Comparison of ENCODE assay signal across 1 cellular context in genomic region chr10:31031666-31032514, GRCh38.
A peak's percentile ranks its signal among the peaks of the same experiment; 100 is the strongest.
TF ChIP-seq lines count a peak whose summit lies in the region.

Gene ZNF438, minus strand, starts transcription at chr10:31031865. Its CDS starts 154,831 bp downstream, at chr10:30877034.

TF ChIP-seq in GM12878, 131 proteins besides CTCF, POLR2A, EP300 and RAD21 (continued from another document and continues in another):
- no peak for TF ChIP-seq NR2C2 (IDR thresholded peaks at IDR 0.05; ENCODE audit: borderline replicate concordance, control insufficient read depth, insufficient read length, low read depth)
- no peak for TF ChIP-seq SUZ12 (IDR thresholded peaks at IDR 0.05; ENCODE audit: unreplicated experiment)
- no peak for TF ChIP-seq CHD2 (IDR thresholded peaks at IDR 0.05; ENCODE audit: borderline replicate concordance, low read depth, low read length)
- TF ChIP-seq HCFC1 (IDR thresholded peaks at IDR 0.05; ENCODE audit: low read length), result peak; percentile 39
- no peak for TF ChIP-seq CEBPZ (IDR thresholded peaks at IDR 0.05; ENCODE audit: low read depth, low read length)
- TF ChIP-seq POLR2AphosphoS5 (IDR thresholded peaks at IDR 0.05; ENCODE audit: low read length), result peak; percentile 82
- TF ChIP-seq FOXM1 (IDR thresholded peaks at IDR 0.05; ENCODE audit: low read depth, low read length), result no peak
- TF ChIP-seq BCL11A (IDR thresholded peaks at IDR 0.05; ENCODE audit: low read depth, low read length), result no peak
- TF ChIP-seq ZZZ3 (IDR thresholded peaks at IDR 0.05; ENCODE audit: control insufficient read depth, insufficient read length, low read depth), result no peak
- no peak for TF ChIP-seq RBBP5 (conservative IDR thresholded peaks at IDR 0.05)
- TF ChIP-seq ZNF592 (IDR thresholded peaks at IDR 0.05), result peak; percentile 86
- peak; percentile 42 for TF ChIP-seq SMARCA5 (IDR thresholded peaks at IDR 0.05)
- TF ChIP-seq RB1 (IDR thresholded peaks at IDR 0.05; ENCODE audit: borderline replicate concordance), result peak; percentile 93
- TF ChIP-seq ZSCAN29 (IDR thresholded peaks at IDR 0.05), result no peak; the same call in 1 of the 2 replicates
- TF ChIP-seq USF2 (IDR thresholded peaks at IDR 0.05; ENCODE audit: borderline replicate concordance, low read depth, low read length), result no peak
- no peak for TF ChIP-seq SPI1 (IDR thresholded peaks at IDR 0.05; ENCODE audit: borderline replicate concordance, insufficient read depth, low read depth, low read length)
- no peak for TF ChIP-seq PAX8 (IDR thresholded peaks at IDR 0.05)
- no peak for TF ChIP-seq ZNF384 (IDR thresholded peaks at IDR 0.05; ENCODE audit: borderline replicate concordance, low read depth, low read length)
- TF ChIP-seq ZBTB4 (CRISPR knock-in tag; IDR thresholded peaks at IDR 0.05), result 0 out of 2 replicates have a peak, but pooled peaks have one; percentile 56
- peak; percentile 11; the same call in 1 of the 2 replicates for TF ChIP-seq ELK1 (IDR thresholded peaks at IDR 0.05; ENCODE audit: low read depth, low read length)
- TF ChIP-seq MYC (IDR thresholded peaks at IDR 0.05; ENCODE audit: insufficient read depth, insufficient read length, insufficient replicate concordance, low read length, severe bottlenecking), result no peak
- TF ChIP-seq EGR1 (IDR thresholded peaks at IDR 0.05; ENCODE audit: borderline replicate concordance in 1 of 2, low read depth in 2 of 2, low read length in 2 of 2), result peak in 1 of 2 experiments; percentile 80; a peak in 2 of 3 replicates
- TF ChIP-seq POLR2AphosphoS2 (IDR thresholded peaks at IDR 0.05; ENCODE audit: low read depth, low read length), result 0 out of 2 replicates have a peak, but pooled peaks have one; percentile 52
- TF ChIP-seq TAF1 (IDR thresholded peaks at IDR 0.05; ENCODE audit: borderline replicate concordance, low read depth, low read length), result no peak; the same call in 1 of the 2 replicates
- no peak; the same call in 1 of the 2 replicates for TF ChIP-seq ZNF217 (IDR thresholded peaks at IDR 0.05)
- peak; percentile 92 for TF ChIP-seq NBN (IDR thresholded peaks at IDR 0.05)
- no peak for TF ChIP-seq MYB (IDR thresholded peaks at IDR 0.05; ENCODE audit: borderline replicate concordance, low read depth, low read length)
- TF ChIP-seq ATF2 (IDR thresholded peaks at IDR 0.05; ENCODE audit: low read length), result no peak
- TF ChIP-seq IRF5 (IDR thresholded peaks at IDR 0.05; ENCODE audit: borderline replicate concordance), result no peak
- no peak for TF ChIP-seq ZBTB11 (CRISPR knock-in tag; IDR thresholded peaks at IDR 0.05)
- TF ChIP-seq DPF2 (IDR thresholded peaks at IDR 0.05), result peak; percentile 93
- no peak for TF ChIP-seq SMAD1 (IDR thresholded peaks at IDR 0.05; ENCODE audit: low read depth, partially characterized antibody)
